22 cellular contexts compared by ENCODE assay signal in the genomic region with DNA sequence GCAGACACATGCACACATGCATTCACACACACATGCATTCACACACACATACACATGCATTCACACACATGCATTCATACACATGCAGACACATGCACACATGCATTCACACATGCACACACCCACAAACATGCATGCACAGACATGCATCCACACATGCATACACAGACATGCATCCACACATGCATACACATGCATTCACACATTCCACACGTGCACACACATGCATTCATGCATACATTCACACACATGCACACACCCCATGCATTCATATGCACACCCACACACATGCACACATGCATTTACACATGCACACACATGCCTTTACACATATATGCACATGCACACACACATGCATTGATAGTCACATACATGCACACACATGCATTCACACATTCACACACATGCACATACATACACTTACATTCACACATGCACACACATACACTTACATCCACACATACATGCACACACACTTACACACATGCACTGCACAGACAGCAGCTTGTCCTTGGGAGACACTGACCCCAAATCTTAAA.
"Had no signal": no experiment of that assay in that cellular context is flagged by ENCODE, and none has a peak within 500 bp of the region (broad histone marks: within the 10 kb centered on the region; RNA-seq: fewer than 3 reads in every experiment).

No MANE protein-coding gene starts in this region.

- ATAC-seq: activated naive CD4-positive, alpha-beta T cell treated with anti-CD3 and anti-CD28 coated beads, Interleukin-2, amount 50 U/mL, for 72 hours; activated naive CD8-positive, alpha-beta T cell treated with anti-CD3 and anti-CD28 coated beads, Interleukin-2, amount 50 U/mL, for 24 hours; activated T-cell treated with anti-CD3 and anti-CD28 coated beads, Interleukin-2, amount 50 U/mL, for 4 hours; body of pancreas; T-cell had no signal

- H3K4me3 ChIP-seq: ascending aorta, body of pancreas, SK-N-MC had no signal

- H3K9me3 ChIP-seq: ascending aorta, body of pancreas had no signal

- H3K27me3 ChIP-seq: ascending aorta, body of pancreas had no signal

- H3K4me1 ChIP-seq: ascending aorta had no signal

- DNase-seq: activated CD4-positive, alpha-beta memory T cell treated with anti-CD3 and anti-CD28 coated beads for 36 hours; activated CD4-positive, alpha-beta T cell treated with anti-CD3 and anti-CD28 coated beads, Interleukin-2, amount 10 ng/mL, durations not matched to agents 7 days and 5 days; activated CD4-positive, CD25-positive, alpha-beta regulatory T cell; activated CD8-positive, alpha-beta memory T cell treated with anti-CD3 and anti-CD28 coated beads for 24 hours; activated effector memory CD4-positive, alpha-beta T cell treated with anti-CD3 and anti-CD28 coated beads, Interleukin-2, amount 50 U/mL, for 16 hours; activated naive CD4-positive, alpha-beta T cell treated with Interleukin-2 at 50 U/mL for 16 hours; activated naive CD8-positive, alpha-beta T cell treated with anti-CD3 and anti-CD28 coated beads, Interleukin-2, amount 50 U/mL, for 24 hours; activated T-cell treated with anti-CD3 and anti-CD28 coated beads, Interleukin-2, amount 50 U/mL, for 4 hours; amniotic stem cell; NCI-H1048; NCI-H1930; NCI-H2227 treated with DMSO at 0.1 percent for 48 hours; NCI-H526 treated with DMSO at 0.1 percent for 48 hours; NCI-H82; T-cell; T-helper 2 cell; T1000 had no signal

- H3K27ac ChIP-seq: ascending aorta, body of pancreas, SK-N-MC, VCaP had no signal
